Comparison of ENCODE assay signal across 24 cellular contexts in genomic region chr4:107956011-107956410, GRCh38.
"Had no signal": no experiment of that assay in that cellular context is flagged by ENCODE, and none has a peak within 500 bp of the region (broad histone marks: within the 10 kb centered on the region; RNA-seq: fewer than 3 reads in every experiment).

No MANE protein-coding gene starts in this region.

- H3K27ac ChIP-seq: neural progenitor cell, ovary, parathyroid adenoma, psoas muscle, right lobe of liver, sigmoid colon, stomach, thoracic aorta, thyroid gland, tibial nerve, upper lobe of left lung, vagina had no signal

- H3K9ac ChIP-seq: neural progenitor cell, parathyroid adenoma had no signal

- H2AFZ ChIP-seq: neural progenitor cell, parathyroid adenoma had no signal

- DNase-seq: occipital lobe; ovary; posterior cingulate gyrus; psoas muscle; right cardiac atrium; right lobe of liver; sigmoid colon; small intestine; stimulated activated CD4-positive, alpha-beta T cell treated with anti-CD3 and anti-CD28 coated beads, Interleukin-15, amount 100 ng/mL, for 24 hours; stimulated activated CD4-positive, alpha-beta T cell treated with anti-CD3 and anti-CD28 coated beads, Interleukin-2, amount 100 ng/mL, for 24 hours; stimulated activated CD4-positive, alpha-beta T cell treated with anti-CD3 and anti-CD28 coated beads, Interleukin-2, amount 100 ng/mL, for 48 hours; stimulated activated CD4-positive, alpha-beta T cell treated with anti-CD3 and anti-CD28 coated beads, Interleukin-4, amount 100 ng/mL, for 24 hours; stimulated activated naive B cell treated with anti-CD40 and anti-IgM and Interleukin-4, amounts not matched to agents 10 μg/mL and 1 μg/mL and 100 μg/mL, for 72 hours; stimulated activated naive CD4-positive, alpha-beta T cell treated with Interleukin-2 at 50 U/mL for 16 hours; stomach; thyroid gland; trophoblast cell had no signal

- H3K4me2 ChIP-seq: neural progenitor cell had no signal

- H3K27me3 ChIP-seq: neural progenitor cell, ovary, right lobe of liver, sigmoid colon, stomach, thyroid gland, tibial nerve, upper lobe of left lung, vagina had no signal

- H3K9me3 ChIP-seq: ovary, right lobe of liver, thyroid gland had no signal

- H3K79me2 ChIP-seq: parathyroid adenoma had no signal

- H3K36me3 ChIP-seq: ovary, thyroid gland, vagina had no signal

- FAIRE-seq: small intestine, urothelium cell line had no signal

- H3K4me1 ChIP-seq: neural progenitor cell, parathyroid adenoma, psoas muscle, right lobe of liver, sigmoid colon, stomach, thyroid gland, tibial nerve, upper lobe of left lung, vagina had no signal

- H3K4me3 ChIP-seq: neural progenitor cell, ovary, psoas muscle, right lobe of liver, sigmoid colon, stomach, thoracic aorta, thyroid gland, tibial nerve, upper lobe of left lung, vagina had no signal
